Comparison of ENCODE assay signal across 9 cellular contexts in genomic region chr11:60950933-60951610, GRCh38. TPM values are rescaled to one million over a fixed set of nuclear protein-coding genes. Genes with fewer than 3 reads are reported as not detected.
DNase-seq lines count a peak whose midpoint lies in the region; ATAC-seq and TF ChIP-seq lines count a peak whose summit lies in the region.
"Had no signal": no experiment of that assay in that cellular context is flagged by ENCODE, and none has a peak within 500 bp of the region (broad histone marks: within the 10 kb centered on the region; RNA-seq: fewer than 3 reads in every experiment).

No MANE protein-coding gene starts in this region.

- H3K27me3 ChIP-seq in iPS-20b (ENCODE audit: insufficient read depth, low read length), result peaks cover 38% of the 10 kb centered on the region

- H3K36me3 ChIP-seq in iPS-20b (ENCODE audit: insufficient read depth, low read depth, low read length), result no peaks in the 10 kb centered on the region
- H3K36me3 ChIP-seq: cardiac muscle cell had no signal

- peaks cover 16% of the 10 kb centered on the region; the same call in 1 of the 2 replicates for H3K4me1 ChIP-seq in iPS-20b (ENCODE audit: insufficient read depth, low read length)

- H3K9me3 ChIP-seq in iPS-20b (ENCODE audit: insufficient read depth, low read depth, low read length), result no peaks in the 10 kb centered on the region

- no peak overlapping the region for H3K27ac ChIP-seq in iPS-20b (ENCODE audit: low read length)
- H3K27ac ChIP-seq: cardiac muscle cell had no signal

- DNase-seq in activated T-cell treated with anti-CD3 and anti-CD28 coated beads, Interleukin-2, amount 50 U/mL, for 48 hours, result peak; percentile 38 to 54
- DNase-seq in stimulated activated CD4-positive, alpha-beta T cell treated with anti-CD3 and anti-CD28 coated beads, Interleukin-4, amount 100 ng/mL, for 24 hours, result peak; percentile 16
- DNase-seq in H4 (ENCODE audit: low spot score), result no peak
- no peak for DNase-seq in NOMO-1 treated with DMSO at 0.1 percent for 48 hours (lab: John Stamatoyannopoulos, UW; ENCODE audit: unreplicated experiment)
- no peak for DNase-seq in NCI-H2227 (lab: John Stamatoyannopoulos, UW; ENCODE audit: unreplicated experiment)

- TF ChIP-seq POLR2A in GM18951 (IDR thresholded peaks at IDR 0.05; ENCODE audit: extremely low read depth, insufficient read depth, insufficient read length), result peak; percentile 47

- in situ Hi-C loops in GM18951 (cut with MboI; ENCODE audit: low sequenced_read_pairs, unreplicated experiment), result no loop called here

- H3K4me3 ChIP-seq in iPS-20b (ENCODE audit: low read length), result peak overlapping the region; percentile 70; the same call in 1 of the 2 replicates
- H3K4me3 ChIP-seq: cardiac muscle cell had no signal

- peak overlapping the region; percentile 53; the same call in 1 of the 2 replicates for H3K9ac ChIP-seq in iPS-20b (ENCODE audit: low read depth, low read length)

- no peak for ATAC-seq in GM18498 (IDR thresholded peaks at IDR 0.05; ENCODE audit: unreplicated experiment)

RNA-seq across cellular contexts. Expression of gene SLC15A3, which starts 0.9 kb away (rescaled TPM):
- total RNA-seq in H4 (2014; rRNA removed; shearing (Covaris generic)), result 4.9 and 5.8 TPM in 2 replicates

RNA-seq across cellular contexts. Expression of gene CD6, which starts 20.4 kb away (rescaled TPM):
- total RNA-seq in H4 (2014; rRNA removed; shearing (Covaris generic)), result not detected in 2 replicates

RNA-seq across cellular contexts. Expression of gene TMEM132A, which starts 26.8 kb away (rescaled TPM):
- total RNA-seq in H4 (2014; rRNA removed; shearing (Covaris generic)), result 28.6 and 39.0 TPM in 2 replicates

RNA-seq across cellular contexts. Expression of gene TMEM109, which starts 37.1 kb away (rescaled TPM):
- total RNA-seq in H4 (2014; rRNA removed; shearing (Covaris generic)), result 43.0 and 65.6 TPM in 2 replicates

RNA-seq across cellular contexts. Expression of gene PRPF19, which starts 44.7 kb away (rescaled TPM):
- 92.3 and 106 TPM in 2 replicates for total RNA-seq in H4 (2014; rRNA removed; shearing (Covaris generic))

Comparison
In these comparisons a context has a peak if more than half of its experiments do, and no peak if none do; other contexts are left out.
1. DNase-seq: peak in activated T-cell treated with anti-CD3 and anti-CD28 coated beads, Interleukin-2, amount 50 U/mL, for 48 hours (2 of 2) and stimulated activated CD4-positive, alpha-beta T cell treated with anti-CD3 and anti-CD28 coated beads, Interleukin-4, amount 100 ng/mL, for 24 hours (single experiment); none in H4 (single experiment), NOMO-1 treated with DMSO at 0.1 percent for 48 hours (single experiment) and NCI-H2227 (single experiment).